Comparison of ENCODE assay signal across 8 cellular contexts in the genomic region with DNA sequence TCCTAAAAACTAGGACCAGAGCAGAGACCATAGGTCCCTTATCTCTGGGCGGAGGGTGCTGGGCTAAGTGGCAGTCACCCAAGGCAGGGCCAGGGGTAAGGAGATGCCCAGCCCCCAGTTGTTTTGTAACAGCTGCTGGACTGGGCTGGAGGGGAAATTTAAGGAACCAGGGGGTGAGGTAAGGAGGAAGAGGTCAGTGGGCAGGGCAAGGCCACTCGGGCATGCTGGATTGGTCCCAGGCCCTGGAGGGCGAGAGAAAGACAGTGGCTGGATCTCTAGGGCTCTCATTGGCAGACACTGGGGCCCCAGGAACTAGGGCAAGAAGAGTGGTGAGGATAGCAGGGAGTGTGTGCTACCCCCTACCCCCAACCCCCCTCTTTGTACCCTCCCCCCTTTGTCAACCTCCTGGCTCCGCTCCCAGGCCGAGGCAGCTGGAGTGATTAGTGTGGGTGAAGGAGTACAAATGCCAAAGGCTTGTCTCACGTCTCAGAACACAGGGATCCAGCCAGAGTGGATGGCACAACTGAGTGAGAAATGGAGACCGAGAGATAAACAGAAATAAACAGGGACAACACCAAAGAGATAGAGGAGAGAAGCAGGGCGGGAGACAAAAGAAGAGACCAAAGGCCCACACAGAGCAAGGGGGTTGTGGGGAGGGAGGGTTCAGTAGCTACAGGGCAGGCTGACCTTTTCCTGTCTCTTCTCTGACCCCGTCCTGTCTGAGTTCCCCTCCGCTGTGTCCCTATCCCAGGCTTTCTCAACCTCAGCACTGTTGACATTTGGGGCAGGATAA. TPM values are rescaled to one million over a fixed set of nuclear protein-coding genes. Genes with fewer than 3 reads are reported as not detected.
DNase-seq lines count a peak whose midpoint lies in the region; ATAC-seq and TF ChIP-seq lines count a peak whose summit lies in the region.

No MANE protein-coding gene starts in this region.

- H3K27me3 Mint-ChIP-seq in nephron (ENCODE audit: low read depth) = no peaks in the 10 kb centered on the region
- H3K27me3 Mint-ChIP-seq in activated CD8-positive, alpha-beta memory T cell treated with anti-CD3 and anti-CD28 coated beads, Interleukin-2, amount 10 ng/mL, durations not matched to agents 7 days and 5 days = peaks cover 7% of the 10 kb centered on the region

- peak; percentile 74 to 77 for DNase-seq in AML-193 (lab: John Stamatoyannopoulos, UW)
- peak; percentile 79 for DNase-seq in NCI-H226
- DNase-seq in esophagus muscularis mucosa (ENCODE audit: extremely low spot score) = no peak
- no peak for DNase-seq in T1000 (lab: John Stamatoyannopoulos, UW)
- no peak for DNase-seq in activated CD8-positive, alpha-beta memory T cell treated with anti-CD3 and anti-CD28 coated beads, Interleukin-2, amount 10 ng/mL, durations not matched to agents 7 days and 5 days

- no peak for ATAC-seq in GM21515 (IDR thresholded peaks at IDR 0.05; ENCODE audit: unreplicated experiment)
- ATAC-seq in GM21360 (IDR thresholded peaks at IDR 0.05; ENCODE audit: unreplicated experiment) = no peak
- no peak for ATAC-seq in activated CD8-positive, alpha-beta memory T cell treated with anti-CD3 and anti-CD28 coated beads, Interleukin-2, amount 10 ng/mL, durations not matched to agents 7 days and 5 days

- peaks cover 20% of the 10 kb centered on the region for H3K4me1 Mint-ChIP-seq in nephron
- H3K4me1 Mint-ChIP-seq in activated CD8-positive, alpha-beta memory T cell treated with anti-CD3 and anti-CD28 coated beads, Interleukin-2, amount 10 ng/mL, durations not matched to agents 7 days and 5 days = peaks cover 11% of the 10 kb centered on the region

- 53% methylated on average over 10 of the region's 10 CpGs for WGBS in esophagus muscularis mucosa

- peak overlapping the region; percentile 75 to 85 (median 80) for H3K27ac ChIP-seq in esophagus muscularis mucosa (replicated peaks in 1 of 4)

- no peak for TF ChIP-seq POLR2A in esophagus muscularis mucosa (IDR thresholded peaks at IDR 0.05; ENCODE audit: low read depth)

- H3K9me3 Mint-ChIP-seq in nephron = no peaks in the 10 kb centered on the region
- no peaks in the 10 kb centered on the region for H3K9me3 Mint-ChIP-seq in activated CD8-positive, alpha-beta memory T cell treated with anti-CD3 and anti-CD28 coated beads, Interleukin-2, amount 10 ng/mL, durations not matched to agents 7 days and 5 days (ENCODE audit: low read depth)

- H3K27me3 ChIP-seq in esophagus muscularis mucosa = no peaks in the 10 kb centered on the region

- no peaks in the 10 kb centered on the region for H3K9me3 ChIP-seq in esophagus muscularis mucosa

- CTCF ChIA-PET in activated CD8-positive, alpha-beta memory T cell treated with anti-CD3 and anti-CD28 coated beads, Interleukin-2, amount 10 ng/mL, durations not matched to agents 7 days and 5 days (lab: Charles Lee) = no interaction called here

- no peaks in the 10 kb centered on the region for H3K36me3 Mint-ChIP-seq in nephron (ENCODE audit: low read depth)
- no peaks in the 10 kb centered on the region for H3K36me3 Mint-ChIP-seq in activated CD8-positive, alpha-beta memory T cell treated with anti-CD3 and anti-CD28 coated beads, Interleukin-2, amount 10 ng/mL, durations not matched to agents 7 days and 5 days

- H3K36me3 ChIP-seq in esophagus muscularis mucosa = no peaks in the 10 kb centered on the region

- TF ChIP-seq CTCF in esophagus muscularis mucosa (IDR thresholded peaks at IDR 0.05) (no peak), nephron (IDR thresholded peaks at IDR 0.05; ENCODE audit: unreplicated experiment in 3 of 3) (no peak)

- intact Hi-C loops in esophagus muscularis mucosa (cut with DNase I) = no loop called here

- no peak for TF ChIP-seq EP300 in esophagus muscularis mucosa (IDR thresholded peaks at IDR 0.05)

- peak overlapping the region in 2 of 3 experiments; percentile 51 to 53 for H3K4me3 Mint-ChIP-seq in nephron
- H3K4me3 Mint-ChIP-seq in activated CD8-positive, alpha-beta memory T cell treated with anti-CD3 and anti-CD28 coated beads, Interleukin-2, amount 10 ng/mL, durations not matched to agents 7 days and 5 days = no peak overlapping the region

- peak overlapping the region; percentile 74 to 99 (median 96) for H3K27ac Mint-ChIP-seq in nephron
- H3K27ac Mint-ChIP-seq in activated CD8-positive, alpha-beta memory T cell treated with anti-CD3 and anti-CD28 coated beads, Interleukin-2, amount 10 ng/mL, durations not matched to agents 7 days and 5 days = no peak overlapping the region

- H3K4me3 ChIP-seq in esophagus muscularis mucosa = peak overlapping the region in 1 of 4 donors; percentile 2

- H3K4me1 ChIP-seq in esophagus muscularis mucosa = peaks cover 54 to 87% (median 82%) of the 10 kb centered on the region in 4 donors

RNA-seq across cellular contexts. Expression of gene THRAP3, which starts 20.5 kb away (rescaled TPM):
- total RNA-seq in esophagus muscularis mucosa = 100 to 1,000 TPM in 2 of 4 donors, 10 to 100 TPM in 2; 90.3 to 116 (median 104) TPM
- 100 to 1,000 TPM; 129 to 166 TPM for total RNA-seq in activated CD8-positive, alpha-beta memory T cell treated with anti-CD3 and anti-CD28 coated beads, Interleukin-2, amount 10 ng/mL, durations not matched to agents 7 days and 5 days

RNA-seq across cellular contexts. Expression of gene MAP7D1, which starts 47.8 kb away (rescaled TPM):
- 100 to 1,000 TPM; 162 to 263 (median 225) TPM for total RNA-seq in esophagus muscularis mucosa
- 100 to 1,000 TPM; 238 to 252 TPM for total RNA-seq in activated CD8-positive, alpha-beta memory T cell treated with anti-CD3 and anti-CD28 coated beads, Interleukin-2, amount 10 ng/mL, durations not matched to agents 7 days and 5 days

RNA-seq across cellular contexts. Expression of gene TRAPPC3, which starts 54.5 kb away (rescaled TPM):
- total RNA-seq in esophagus muscularis mucosa = 100 to 1,000 TPM in 3 of 4 donors, 10 to 100 TPM in 1; 97.9 to 164 (median 122) TPM
- total RNA-seq in activated CD8-positive, alpha-beta memory T cell treated with anti-CD3 and anti-CD28 coated beads, Interleukin-2, amount 10 ng/mL, durations not matched to agents 7 days and 5 days = 10 to 100 TPM; 56.5 to 68.3 TPM

Comparison
In these comparisons a context has a peak if more than half of its experiments do, and no peak if none do; other contexts are left out.
1. DNase-seq: peak in AML-193 (2 of 2) and NCI-H226 (single experiment); none in esophagus muscularis mucosa (single experiment), T1000 (single experiment) and activated CD8-positive, alpha-beta memory T cell treated with anti-CD3 and anti-CD28 coated beads, Interleukin-2, amount 10 ng/mL, durations not matched to agents 7 days and 5 days (single experiment).